ENCODE assay signal across 26 cellular contexts in the genomic region with DNA sequence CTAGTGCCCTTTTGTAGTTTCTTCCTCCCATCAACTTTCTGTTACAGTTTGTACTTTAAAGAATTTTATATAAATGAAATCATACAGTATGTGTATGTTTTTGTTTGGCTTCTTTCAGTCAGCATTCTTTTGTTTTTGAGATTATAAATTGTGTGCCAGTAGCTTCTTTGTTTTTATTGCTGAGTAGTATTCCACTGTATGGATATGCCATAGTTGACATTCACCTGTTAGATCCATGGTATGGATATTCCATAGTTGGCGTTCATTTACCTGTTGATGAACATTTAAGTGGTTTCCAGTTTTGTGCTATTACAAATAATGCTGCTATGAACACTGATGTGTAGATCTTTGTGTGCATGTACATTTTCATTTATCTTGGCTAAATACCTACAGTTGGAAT.
"Had no signal": no experiment of that assay in that cellular context is flagged by ENCODE, and none has a peak within 500 bp of the region (broad histone marks: within the 10 kb centered on the region; RNA-seq: fewer than 3 reads in every experiment).

No MANE protein-coding gene starts in this region.

- H3K27ac Mint-ChIP-seq: dendritic cell treated with granulocyte-macrophage colony-stimulating factor and Interleukin-4, amounts not matched to agents 40 ng/mL and 50 ng/mL, for 4 days; endodermal cell had no signal

- H3K9me3 ChIP-seq: colonic mucosa, esophagus muscularis mucosa, esophagus squamous epithelium, gastrocnemius medialis had no signal

- H3K27ac ChIP-seq: colonic mucosa, coronary artery, dorsolateral prefrontal cortex, epithelial cell of prostate, esophagus muscularis mucosa, esophagus squamous epithelium, foreskin keratinocyte, gastrocnemius medialis, gastroesophageal sphincter, heart left ventricle, heart right ventricle, hepatocyte had no signal

- ATAC-seq: effector memory CD8-positive, alpha-beta T cell; esophagus mucosa; foreskin keratinocyte; gastrocnemius medialis; gastroesophageal sphincter; heart left ventricle; heart right ventricle had no signal

- H3K4me1 Mint-ChIP-seq: endodermal cell had no signal

- H3K27me3 ChIP-seq: colonic mucosa, dorsolateral prefrontal cortex, esophagus muscularis mucosa, esophagus squamous epithelium, foreskin keratinocyte, gastrocnemius medialis, gastroesophageal sphincter, heart left ventricle, heart right ventricle, hepatocyte had no signal

- H3K36me3 ChIP-seq: colonic mucosa, esophagus muscularis mucosa, esophagus squamous epithelium, gastrocnemius medialis, gastroesophageal sphincter, heart left ventricle, heart right ventricle had no signal

- H3K4me3 Mint-ChIP-seq: dendritic cell treated with granulocyte-macrophage colony-stimulating factor and Interleukin-4, amounts not matched to agents 40 ng/mL and 50 ng/mL, for 4 days; effector memory CD8-positive, alpha-beta T cell; endodermal cell had no signal

- H3K4me3 ChIP-seq: colonic mucosa, coronary artery, dorsolateral prefrontal cortex, esophagus muscularis mucosa, esophagus squamous epithelium, gastrocnemius medialis, gastroesophageal sphincter, heart left ventricle, heart right ventricle, hepatocyte had no signal

- H3K9me3 Mint-ChIP-seq: dendritic cell treated with granulocyte-macrophage colony-stimulating factor and Interleukin-4, amounts not matched to agents 40 ng/mL and 50 ng/mL, for 4 days; effector memory CD8-positive, alpha-beta T cell had no signal

- H3K79me2 ChIP-seq: hepatocyte had no signal

- H3K4me2 ChIP-seq: hepatocyte had no signal

- H3K4me1 ChIP-seq: colonic mucosa, gastroesophageal sphincter had no signal

- H2AFZ ChIP-seq: hepatocyte had no signal

- DNase-seq: colonic mucosa; cortex of kidney; dermis blood vessel endothelial cell; dorsolateral prefrontal cortex; effector CD4-positive, alpha-beta T cell; effector CD8-positive, alpha-beta T cell; effector memory CD4-positive, alpha-beta T cell; effector memory CD8-positive, alpha-beta T cell; endodermal cell; erythroblast; esophagus squamous epithelium; foreskin fibroblast; foreskin keratinocyte; foreskin melanocyte; gastrocnemius medialis; glutamatergic neuron; head of caudate nucleus; heart left ventricle; heart right ventricle had no signal
